ENCODE assay signal across 2 cellular contexts in genomic region chr12:86296396-86296795, GRCh38. TPM values are rescaled to one million over a fixed set of nuclear protein-coding genes. Genes with fewer than 3 reads are reported as not detected.
"Had no signal": no experiment of that assay in that cellular context is flagged by ENCODE, and none has a peak within 500 bp of the region (broad histone marks: within the 10 kb centered on the region; RNA-seq: fewer than 3 reads in every experiment).

No MANE protein-coding gene starts in this region.

RNA-seq across cellular contexts. Expression of gene MGAT4C, which starts 40.2 kb away (rescaled TPM):
- total RNA-seq: G401, GM12878 had no signal
- polyA plus RNA-seq: GM12878 had no signal
